ENCODE assay signal across 19 cellular contexts in the genomic region with DNA sequence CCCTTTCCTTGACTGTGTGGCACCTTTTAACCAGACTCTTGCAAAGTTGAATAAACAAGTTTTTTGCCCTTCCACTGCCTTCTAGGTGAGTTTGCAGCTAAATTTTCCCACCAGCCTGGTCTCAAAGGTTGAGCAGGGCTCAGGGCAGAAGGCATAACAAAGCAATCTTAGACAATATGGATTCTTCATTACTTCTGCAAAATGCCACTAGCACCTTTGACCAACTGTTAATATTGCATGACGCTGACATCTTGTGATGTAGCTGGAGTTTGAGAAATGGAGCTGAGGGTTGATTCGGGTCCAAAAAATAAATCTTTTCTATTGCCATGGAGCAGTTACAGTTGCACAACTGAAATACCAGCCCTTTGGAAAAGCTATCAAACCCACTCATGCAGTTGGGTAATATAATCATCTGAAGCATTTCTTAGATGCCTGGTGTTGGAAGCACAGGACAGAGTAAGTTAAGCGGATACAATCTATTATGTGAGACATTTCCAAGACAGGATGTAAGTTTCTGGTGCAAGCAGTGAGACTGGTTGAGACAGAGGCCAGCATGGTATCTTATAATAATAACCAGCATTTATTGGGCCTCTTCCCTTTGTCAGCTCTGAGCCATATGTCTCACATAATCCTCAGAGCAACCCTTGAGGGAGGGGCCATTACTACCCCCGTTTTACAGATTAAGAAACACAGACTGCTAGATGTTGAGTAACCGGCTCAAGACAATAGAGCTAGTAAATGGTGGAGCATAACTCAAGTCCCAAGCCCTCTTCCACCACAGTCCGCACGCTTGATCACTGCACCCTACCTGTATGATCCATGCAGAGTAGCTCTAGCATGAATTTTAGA.
DNase-seq lines count a peak whose midpoint lies in the region; ATAC-seq and TF ChIP-seq lines count a peak whose summit lies in the region.
"Had no signal": no experiment of that assay in that cellular context is flagged by ENCODE, and none has a peak within 500 bp of the region (broad histone marks: within the 10 kb centered on the region; RNA-seq: fewer than 3 reads in every experiment).

No MANE protein-coding gene starts in this region.

- intact Hi-C loops in thyroid gland (cut with DNase I): no loop called here

- TF ChIP-seq CTCF in fibroblast of pulmonary artery (IDR thresholded peaks at IDR 0.05; ENCODE audit: low read length, missing control alignments) (no peak), thyroid gland (IDR thresholded peaks at IDR 0.05) (no peak)

- WGBS in thyroid gland, 2 donors: 86 to 88% methylated on average over 7 of the region's 7 CpGs

- H3K36me3 ChIP-seq in thyroid gland (no peaks in the 10 kb centered on the region), HAP-1 (replicated peaks) (no peaks in the 10 kb centered on the region)
- H3K36me3 ChIP-seq: BLaER1, pancreas had no signal

- H3K4me3 ChIP-seq in fibroblast of pulmonary artery (replicated peaks; ENCODE audit: low read depth, low read length): no peak overlapping the region
- H3K4me3 ChIP-seq in skeletal muscle cell (ENCODE audit: low read depth, low read length): no peak overlapping the region
- H3K4me3 ChIP-seq in thyroid gland (replicated peaks in 1 of 3): no peak overlapping the region
- no peak overlapping the region for H3K4me3 ChIP-seq in HAP-1
- H3K4me3 ChIP-seq: BLaER1, coronary artery, hepatocyte, pancreas had no signal

- H3K27me3 ChIP-seq in thyroid gland (no peaks in the 10 kb centered on the region), HAP-1 (ENCODE audit: low read depth) (peaks cover 4% of the 10 kb centered on the region; the same call in 1 of the 2 replicates)
- H3K27me3 ChIP-seq: BLaER1, hepatocyte, pancreas had no signal

- TF ChIP-seq POLR2A in thyroid gland (IDR thresholded peaks at IDR 0.05): no peak

- in situ Hi-C loops in HAP-1 (cut with MboI; ENCODE audit: low sequenced_read_pairs): no loop called here

- DNase-seq in GM04503 (ENCODE audit: low read depth): peak; percentile 89
- peak; percentile 57 for DNase-seq in NOMO-1 treated with dmso at 0.1 percent for 144 hours (lab: John Stamatoyannopoulos, UW; ENCODE audit: unreplicated experiment)
- DNase-seq in fibroblast of pulmonary artery (ENCODE audit: low read depth): peak; percentile 75
- DNase-seq in skeletal muscle cell (ENCODE audit: low read depth): peak; percentile 25
- DNase-seq in COR-L47 (lab: John Stamatoyannopoulos, UW): no peak
- DNase-seq in thyroid gland: no peak
- DNase-seq in HAP-1 (ENCODE audit: low spot score in 2 of 2): no peak
- DNase-seq: activated CD4-positive, CD25-positive, alpha-beta regulatory T cell; left cardiac atrium; NCI-H2081 treated with DMSO at 0.1 percent for 48 hours; NCI-H526 treated with DMSO at 0.1 percent for 48 hours; pancreas; stimulated activated naive CD8-positive, alpha-beta T cell treated with anti-CD3 and anti-CD28 coated beads, Interleukin-15, Interleukin-2, amounts not matched to agents 100 U/mL and 50 U/mL, for 24 hours; T-cell had no signal

- ATAC-seq in HG03196 (IDR thresholded peaks at IDR 0.05; ENCODE audit: unreplicated experiment): no peak
- ATAC-seq: left cardiac atrium; pancreas; stimulated activated naive CD8-positive, alpha-beta T cell treated with anti-CD3 and anti-CD28 coated beads, Interleukin-15, Interleukin-2, amounts not matched to agents 100 U/mL and 50 U/mL, for 24 hours; T-cell had no signal

- H3K9me3 ChIP-seq in thyroid gland: no peaks in the 10 kb centered on the region
- no peaks in the 10 kb centered on the region for H3K9me3 ChIP-seq in HAP-1
- H3K9me3 ChIP-seq: BLaER1, pancreas had no signal

- H3K27ac ChIP-seq in thyroid gland: no peak overlapping the region
- H3K27ac ChIP-seq: BLaER1, coronary artery, epithelial cell of prostate, hepatocyte, pancreas had no signal

- H3K4me1 ChIP-seq in thyroid gland: no peaks in the 10 kb centered on the region
- H3K4me1 ChIP-seq in HAP-1: no peaks in the 10 kb centered on the region
- H3K4me1 ChIP-seq: pancreas had no signal

Comparison
In these comparisons a context has a peak if more than half of its experiments do, and no peak if none do; other contexts are left out.
1. DNase-seq: peak in GM04503 (single experiment), NOMO-1 treated with dmso at 0.1 percent for 144 hours (single experiment), fibroblast of pulmonary artery (single experiment) and skeletal muscle cell (single experiment); none in COR-L47 (single experiment), thyroid gland (0 of 2) and HAP-1 (0 of 2).